ENCODE assay signal across 20 cellular contexts in genomic region chr13:100671389-100672182, GRCh38.
"Had no signal": no experiment of that assay in that cellular context is flagged by ENCODE, and none has a peak within 500 bp of the region (broad histone marks: within the 10 kb centered on the region; RNA-seq: fewer than 3 reads in every experiment).

No MANE protein-coding gene starts in this region.

- H3K4me1 ChIP-seq: parathyroid adenoma had no signal

- H3K4me3 ChIP-seq: esophagus squamous epithelium, mucosa of descending colon, transverse colon had no signal

- H3K27ac ChIP-seq: esophagus squamous epithelium, parathyroid adenoma, transverse colon had no signal

- H3K27me3 ChIP-seq: esophagus squamous epithelium had no signal

- DNase-seq: activated CD4-positive, alpha-beta memory T cell treated with anti-CD3 and anti-CD28 coated beads for 36 hours; activated CD4-positive, alpha-beta T cell treated with anti-CD3 and anti-CD28 coated beads for 4 hours; activated gamma-delta T cell treated with Interleukin-2 at 50 U/mL for 16 hours; activated T-cell treated with anti-CD3 and anti-CD28 coated beads for 4 hours; anterior cingulate cortex; effector CD8-positive, alpha-beta T cell; esophagus squamous epithelium; mucosa of descending colon; naive B cell; retina; SK-N-SH; stimulated activated CD4-positive, alpha-beta T cell treated with anti-CD3 and anti-CD28 coated beads, Interleukin-12 subunit alpha, Interleukin-12 subunit beta, amount 100 ng/mL, for 4 hours; stimulated activated CD4-positive, alpha-beta T cell treated with anti-CD3 and anti-CD28 coated beads, Interleukin-1b, Interleukin-23, amount 100 ng/mL, for 48 hours; stimulated activated naive CD8-positive, alpha-beta T cell treated with anti-CD3 and anti-CD28 coated beads, Interleukin-15, Interleukin-2, amounts not matched to agents 100 U/mL and 50 U/mL, for 24 hours; transverse colon had no signal

- H3K4me3 Mint-ChIP-seq: activated CD4-positive, alpha-beta memory T cell treated with anti-CD3 and anti-CD28 coated beads for 36 hours; activated T-helper 1 cell treated with anti-CD3 and anti-CD28 coated beads, Interleukin-12 subunit alpha, Interleukin-12 subunit beta, Interleukin-2, Interleukin-4 antibody, amounts not matched to agents 30 ng/mL and 10 ng/mL and 1 ng/mL, durations not matched to agents 14 hours and 24 hours and 36 hours; memory B cell; T-helper 2 cell treated with Interferon-gamma antibody and Interleukin-4, amounts not matched to agents 5 μg/mL and 100 μg/mL, for 36 hours; WTC11 had no signal

- H3K9me3 Mint-ChIP-seq: activated CD4-positive, alpha-beta memory T cell treated with anti-CD3 and anti-CD28 coated beads for 36 hours; activated T-helper 1 cell treated with anti-CD3 and anti-CD28 coated beads, Interleukin-12 subunit alpha, Interleukin-12 subunit beta, Interleukin-2, Interleukin-4 antibody, amounts not matched to agents 30 ng/mL and 10 ng/mL and 1 ng/mL, durations not matched to agents 14 hours and 24 hours and 36 hours; memory B cell; naive B cell; T-helper 2 cell treated with Interferon-gamma antibody and Interleukin-4, amounts not matched to agents 5 μg/mL and 100 μg/mL, for 36 hours; WTC11 had no signal

- H3K9me3 ChIP-seq: esophagus squamous epithelium, mucosa of descending colon, SK-N-SH, transverse colon had no signal

- H3K9ac ChIP-seq: parathyroid adenoma, SK-N-SH had no signal

- H3K4me2 ChIP-seq: SK-N-SH had no signal

- ATAC-seq: mucosa of descending colon; stimulated activated naive CD8-positive, alpha-beta T cell treated with anti-CD3 and anti-CD28 coated beads, Interleukin-15, Interleukin-2, amounts not matched to agents 100 U/mL and 50 U/mL, for 24 hours; WTC11 had no signal

- H3K27ac Mint-ChIP-seq: activated CD4-positive, alpha-beta memory T cell treated with anti-CD3 and anti-CD28 coated beads for 36 hours; activated T-helper 1 cell treated with anti-CD3 and anti-CD28 coated beads, Interleukin-12 subunit alpha, Interleukin-12 subunit beta, Interleukin-2, Interleukin-4 antibody, amounts not matched to agents 30 ng/mL and 10 ng/mL and 1 ng/mL, durations not matched to agents 14 hours and 24 hours and 36 hours; memory B cell; naive B cell; WTC11 had no signal

- H2AFZ ChIP-seq: parathyroid adenoma had no signal

- H3K27me3 Mint-ChIP-seq: memory B cell, naive B cell had no signal
